Comparison of ENCODE assay signal across 14 cellular contexts in the genomic region with DNA sequence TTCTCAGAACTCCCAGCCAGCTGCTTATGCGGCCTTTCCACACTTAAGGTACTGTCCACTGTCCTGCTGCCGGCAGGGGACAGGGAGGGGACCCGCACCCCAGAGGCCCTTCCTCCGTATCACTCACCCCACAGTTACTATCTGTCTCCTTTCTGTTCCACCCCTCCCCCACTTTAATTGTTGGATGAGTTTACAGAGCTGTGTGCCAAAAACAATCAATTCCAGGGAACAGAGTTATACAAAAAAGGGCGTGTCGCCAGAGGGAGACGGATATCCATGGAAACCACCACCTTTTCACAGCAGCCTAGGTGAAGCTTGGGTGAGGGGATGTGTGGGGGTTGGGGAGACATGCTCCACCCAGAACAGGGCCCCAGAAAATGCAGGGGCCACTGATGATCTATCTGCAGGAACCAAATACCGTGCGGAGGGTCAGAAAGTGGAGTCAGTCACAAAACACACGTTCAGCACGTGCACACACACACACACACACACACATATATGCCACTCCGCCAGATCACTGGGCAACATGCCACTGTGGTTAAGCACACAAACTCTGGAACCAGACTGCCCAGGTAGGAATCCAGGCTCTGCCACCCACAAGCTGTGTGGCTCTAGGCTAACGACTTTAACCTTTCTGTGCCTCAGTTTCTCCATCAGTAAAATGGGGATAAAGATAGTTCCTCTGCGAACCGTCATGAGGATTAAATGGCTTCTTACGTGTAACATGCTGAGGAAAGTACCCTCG. TPM values are rescaled to one million over a fixed set of nuclear protein-coding genes. Genes with fewer than 3 reads are reported as not detected.
DNase-seq lines count a peak whose midpoint lies in the region; ATAC-seq and TF ChIP-seq lines count a peak whose summit lies in the region.
"Had no signal": no experiment of that assay in that cellular context is flagged by ENCODE, and none has a peak within 500 bp of the region (broad histone marks: within the 10 kb centered on the region; RNA-seq: fewer than 3 reads in every experiment).

No MANE protein-coding gene starts in this region.

- no peak overlapping the region for H3K18ac ChIP-seq in IMR-90 (ENCODE audit: low read depth, low read length)

- no peak overlapping the region for H4K8ac ChIP-seq in IMR-90 (ENCODE audit: low read depth in 2 of 2, low read length in 2 of 2)

- no peaks in the 10 kb centered on the region for H3K4me1 ChIP-seq in IMR-90 (ENCODE audit: control insufficient read depth, insufficient read depth, low read length)
- H3K4me1 ChIP-seq in esophagus squamous epithelium = peaks cover 42 to 76% (median 48%) of the 10 kb centered on the region in 3 donors
- H3K4me1 ChIP-seq in uterus = no peaks in the 10 kb centered on the region

- no peak overlapping the region for H2BK120ac ChIP-seq in IMR-90 (ENCODE audit: low read depth, low read length)

- no peak overlapping the region for H2AK9ac ChIP-seq in IMR-90 (replicated peaks; ENCODE audit: low read depth, low read length, poor library complexity)

- TF ChIP-seq RAD21 in IMR-90 (IDR thresholded peaks at IDR 0.05; ENCODE audit: low read length) = no peak

- no peak overlapping the region for H4K91ac ChIP-seq in IMR-90 (ENCODE audit: insufficient read depth, low read depth, low read length)

- DNase-seq in IMR-90 (no peak), NCI-H510A treated with DMSO at 0.1 percent for 48 hours (lab: John Stamatoyannopoulos, UW) (peak; percentile 100), esophagus squamous epithelium (lab: John Stamatoyannopoulos, UW) (no peak), renal cortical epithelial cell (ENCODE audit: low read depth) (peak; percentile 29), uterus (no peak), GM13977 (ENCODE audit: low spot score) (no peak), NCI-H1436 treated with DMSO at 0.1 percent for 48 hours (lab: John Stamatoyannopoulos, UW) (no peak)
- DNase-seq: activated CD4-positive, alpha-beta T cell treated with anti-CD3 and anti-CD28 coated beads for 4 hours; activated effector memory CD4-positive, alpha-beta T cell treated with Interleukin-2 at 50 U/mL for 16 hours; CD8-positive, alpha-beta T cell; KBM-7; stimulated activated CD8-positive, alpha-beta memory T cell treated with anti-CD3 and anti-CD28 coated beads, Interleukin-4, amount 100 ng/mL, for 48 hours; SW 1271 had no signal

- no peak overlapping the region for H3K9ac ChIP-seq in IMR-90 (ENCODE audit: low read depth, low read length)

- H2BK5ac ChIP-seq in IMR-90 (ENCODE audit: low read depth, low read length, poor library complexity, severe bottlenecking) = no peak overlapping the region

- H3K79me1 ChIP-seq in IMR-90 (ENCODE audit: low read depth in 1 of 2, low read length in 2 of 2) = no peaks in the 10 kb centered on the region

- H3K27ac ChIP-seq in IMR-90 (ENCODE audit: insufficient read depth, low read length) (no peak overlapping the region), esophagus squamous epithelium (peak overlapping the region; percentile 79 to 89 (median 84)), uterus (no peak overlapping the region)

- H2AK5ac ChIP-seq in IMR-90 (ENCODE audit: low read depth, low read length) = no peak overlapping the region

- no peak for TF ChIP-seq CTCF in IMR-90 (conservative IDR thresholded peaks at IDR 0.05; ENCODE audit: low read depth, low read length)
- peak in 1 of 6 experiments; percentile 5 for TF ChIP-seq CTCF in esophagus squamous epithelium (IDR thresholded peaks at IDR 0.05)
- TF ChIP-seq CTCF in uterus (IDR thresholded peaks at IDR 0.05) = no peak
- no peak for TF ChIP-seq CTCF in GM13977 (IDR thresholded peaks at IDR 0.05; ENCODE audit: extremely low read depth, insufficient read depth, missing control alignments)

- ATAC-seq in IMR-90 (ENCODE audit: low read depth) (no peak), GM18502 (IDR thresholded peaks at IDR 0.05; ENCODE audit: poor library complexity, unreplicated experiment) (no peak)
- ATAC-seq: CD8-positive, alpha-beta T cell had no signal

- H3K27me3 ChIP-seq in IMR-90 (ENCODE audit: control insufficient read depth, insufficient read depth, low read length) = peaks cover 46% of the 10 kb centered on the region
- no peaks in the 10 kb centered on the region for H3K27me3 ChIP-seq in esophagus squamous epithelium
- no peaks in the 10 kb centered on the region for H3K27me3 ChIP-seq in uterus

- H4K5ac ChIP-seq in IMR-90 (ENCODE audit: low read depth, low read length) = no peak overlapping the region

- H3K4me3 ChIP-seq in IMR-90 (ENCODE audit: insufficient read depth, low read depth, low read length) (no peak overlapping the region), esophagus squamous epithelium (peak overlapping the region in 1 of 4 donors; percentile 21), uterus (no peak overlapping the region)

- H3K9me3 ChIP-seq in IMR-90 (ENCODE audit: control insufficient read depth, insufficient read depth, low read length) (no peaks in the 10 kb centered on the region), esophagus squamous epithelium (no peaks in the 10 kb centered on the region), uterus (no peaks in the 10 kb centered on the region)

- H3K23ac ChIP-seq in IMR-90 (ENCODE audit: low read depth, low read length) = no peak overlapping the region

- H2BK20ac ChIP-seq in IMR-90 (ENCODE audit: low read depth, low read length) = no peak overlapping the region

- CTCF ChIA-PET in IMR-90 (lab: Yijun Ruan, JAX) = no interaction called here

- no peaks in the 10 kb centered on the region for H4K20me1 ChIP-seq in IMR-90 (ENCODE audit: insufficient read depth, low read length)

- no peak overlapping the region for H3K4ac ChIP-seq in IMR-90 (ENCODE audit: low read depth, low read length)

- no peaks in the 10 kb centered on the region for H3K36me3 ChIP-seq in IMR-90 (ENCODE audit: control insufficient read depth, insufficient read depth, low read length)
- peaks cover 0 to 12% (median 0%) of the 10 kb centered on the region in 3 donors for H3K36me3 ChIP-seq in esophagus squamous epithelium
- H3K36me3 ChIP-seq in uterus = no peaks in the 10 kb centered on the region

- H3K9me1 ChIP-seq in IMR-90 (ENCODE audit: insufficient read depth, low read length) = no peaks in the 10 kb centered on the region; the same call in 1 of the 2 replicates

- peak overlapping the region; percentile 37 for H2AFZ ChIP-seq in IMR-90 (replicated peaks; ENCODE audit: low read length, poor library complexity)

- H3K4me2 ChIP-seq in IMR-90 (ENCODE audit: low read depth, low read length) = no peak overlapping the region

- in situ Hi-C loops in IMR-90 (cut with MboI; ENCODE audit: low sequenced_read_pairs) = no loop called here
- in situ Hi-C loops in GM13977 (cut with MboI; ENCODE audit: low pct_unique_long_range_greater_than_20kb, low sequenced_read_pairs, unreplicated experiment) = no loop called here

- H3K56ac ChIP-seq in IMR-90 (ENCODE audit: extremely low read depth, insufficient read depth, low read length) = no peak overlapping the region

- POLR2A ChIA-PET in IMR-90 (lab: Charles Lee; ENCODE audit: unreplicated experiment) = no interaction called here

- BruUV-seq in IMR-90 (replicated peaks; lab: Mats Ljungman, UMichigan) = no TSS peak

- H2BK15ac ChIP-seq in IMR-90 (ENCODE audit: low read depth, low read length) = no peak overlapping the region

- WGBS in IMR-90 (ENCODE audit: extremely low coverage in 2 of 2, insufficient read length in 1 of 2), 2 experiments = no CpG with 5 or more reads among the region's 17 CpGs
- 23 to 43% methylated on average over 13 to 14 of the region's 17 CpGs for WGBS in esophagus squamous epithelium, 2 donors

- dilution Hi-C loops in IMR-90 (cut with HindIII; ENCODE audit: low sequenced_read_pairs, unreplicated experiment) = no loop called here

- intact Hi-C loops in IMR-90 (cut with micrococcal nuclease) (no loop called here), esophagus squamous epithelium (cut with DNase I) (no loop called here), uterus (cut with DNase I; ENCODE audit: low total_unique reads) (no loop called here)

- no peak for TF ChIP-seq POLR2A in IMR-90 (IDR thresholded peaks at IDR 0.05; ENCODE audit: low read depth, low read length)
- TF ChIP-seq POLR2A in esophagus squamous epithelium (IDR thresholded peaks at IDR 0.05) = no peak
- no peak for TF ChIP-seq POLR2A in uterus (IDR thresholded peaks at IDR 0.05)

- H3K14ac ChIP-seq in IMR-90 (replicated peaks; ENCODE audit: low read depth, low read length) = no peak overlapping the region

TF ChIP-seq in IMR-90, 13 proteins besides CTCF, POLR2A, EP300 and RAD21 (continues in another document):
- TF ChIP-seq MAZ (IDR thresholded peaks at IDR 0.05; ENCODE audit: borderline replicate concordance, low read depth, low read length) = no peak
- TF ChIP-seq CEBPB (IDR thresholded peaks at IDR 0.05; ENCODE audit: low read depth, low read length) = no peak
- no peak for TF ChIP-seq RFX5 (IDR thresholded peaks at IDR 0.05; ENCODE audit: low read depth, low read length)
- no peak for TF ChIP-seq MXI1 (IDR thresholded peaks at IDR 0.05; ENCODE audit: borderline replicate concordance, low read depth, low read length)
- TF ChIP-seq, protein P1, sequence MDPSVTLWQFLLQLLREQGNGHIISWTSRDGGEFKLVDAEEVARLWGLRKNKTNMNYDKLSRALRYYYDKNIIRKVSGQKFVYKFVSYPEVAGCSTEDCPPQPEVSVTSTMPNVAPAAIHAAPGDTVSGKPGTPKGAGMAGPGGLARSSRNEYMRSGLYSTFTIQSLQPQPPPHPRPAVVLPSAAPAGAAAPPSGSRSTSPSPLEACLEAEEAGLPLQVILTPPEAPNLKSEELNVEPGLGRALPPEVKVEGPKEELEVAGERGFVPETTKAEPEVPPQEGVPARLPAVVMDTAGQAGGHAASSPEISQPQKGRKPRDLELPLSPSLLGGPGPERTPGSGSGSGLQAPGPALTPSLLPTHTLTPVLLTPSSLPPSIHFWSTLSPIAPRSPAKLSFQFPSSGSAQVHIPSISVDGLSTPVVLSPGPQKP (IDR thresholded peaks at IDR 0.05; ENCODE audit: borderline replicate concordance, low read depth, low read length) = no peak
- TF ChIP-seq SMC3 (IDR thresholded peaks at IDR 0.05; ENCODE audit: low read depth, low read length) = no peak
- no peak for TF ChIP-seq BHLHE40 (IDR thresholded peaks at IDR 0.05; ENCODE audit: low read depth, low read length)
- no peak for TF ChIP-seq NFE2L2 (IDR thresholded peaks at IDR 0.05; ENCODE audit: low read depth, low read length)
- no peak for TF ChIP-seq CHD1 (IDR thresholded peaks at IDR 0.05; ENCODE audit: low read depth, low read length)
- TF ChIP-seq MAFK (IDR thresholded peaks at IDR 0.05; ENCODE audit: low read depth, low read length) = no peak

RNA-seq across cellular contexts. Expression of gene CASZ1, which starts 30.5 kb away (rescaled TPM):
- total RNA-seq in IMR-90 (2012; rRNA removed) (under 0.01 and 0.18 TPM in 2 replicates), esophagus squamous epithelium (10 to 100 TPM; 13.1 to 33.7 (median 20.9) TPM), renal cortical epithelial cell (7.8 and 8.9 TPM in 2 replicates), uterus (10 to 100 TPM in 1 of 4 donors, 1 to 10 TPM in 2, under 1 TPM in 1; 0.59 to 49.2 (median 3.9) TPM)
- 0.23 and 0.24 TPM in 2 replicates for polyA plus RNA-seq in IMR-90 (2012; rRNA removed)
- 0.30 and 0.44 TPM in 2 replicates for polyA plus RNA-seq in IMR-90 (2012; cell fraction: cytosol; rRNA removed)
- polyA plus RNA-seq in IMR-90 (2012; cell fraction: nucleus; rRNA removed; ENCODE audit: low replicate concordance) = 0.78 and 0.86 TPM in 2 replicates

Comparison
In these comparisons a context has a peak if more than half of its experiments do, and no peak if none do; other contexts are left out.
1. DNase-seq: peak in NCI-H510A treated with DMSO at 0.1 percent for 48 hours (single experiment) and renal cortical epithelial cell (single experiment); none in IMR-90 (single experiment), esophagus squamous epithelium (single experiment), uterus (0 of 2), GM13977 (single experiment) and NCI-H1436 treated with DMSO at 0.1 percent for 48 hours (single experiment).
2. H3K27ac ChIP-seq: peak in esophagus squamous epithelium (4 of 4); none in IMR-90 (single experiment) and uterus (0 of 2).